ENCODE assay signal across 9 cellular contexts in the genomic region with DNA sequence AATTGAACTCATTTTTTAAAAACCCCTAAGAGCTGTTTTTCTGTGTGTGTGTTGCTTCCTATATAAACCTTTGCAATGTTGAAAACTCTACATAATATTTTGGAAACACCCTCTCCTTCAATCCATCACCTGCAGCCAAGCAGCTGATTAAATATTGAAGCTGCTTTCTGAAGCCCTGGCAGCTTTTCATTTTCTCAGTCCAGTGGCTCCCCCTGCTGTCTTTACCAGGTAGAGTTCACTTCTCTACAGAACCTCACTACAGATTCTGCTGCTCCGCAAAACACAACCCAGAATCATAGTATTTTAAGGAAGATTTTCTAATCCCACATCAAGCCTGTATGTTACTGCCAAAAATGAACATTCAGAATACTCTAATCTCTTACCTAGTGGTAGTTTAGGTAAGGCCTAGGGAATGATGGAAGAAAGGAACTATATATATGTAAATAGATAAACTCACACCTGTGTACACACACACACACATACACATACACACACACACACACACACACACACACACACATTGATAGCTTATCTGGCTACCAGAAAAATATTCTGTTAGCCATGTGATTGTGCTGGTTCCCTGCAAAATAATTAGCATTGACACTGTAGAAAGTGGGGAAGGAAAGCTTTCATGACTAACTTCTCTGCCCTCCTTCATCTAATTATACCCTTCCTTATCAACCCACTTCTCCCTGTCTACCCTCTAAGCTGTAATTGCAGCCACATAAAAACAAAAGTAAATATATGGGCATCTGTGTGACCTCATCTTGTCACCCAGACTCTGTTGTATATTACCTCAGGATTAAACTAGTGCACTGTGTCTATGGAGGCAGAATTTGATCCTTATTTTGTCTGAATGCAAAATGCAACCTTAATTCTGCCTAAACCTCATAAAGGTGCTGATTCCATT.
DNase-seq lines count a peak whose midpoint lies in the region; ATAC-seq, FAIRE-seq and TF ChIP-seq lines count a peak whose summit lies in the region.
"Had no signal": no experiment of that assay in that cellular context is flagged by ENCODE, and none has a peak within 500 bp of the region (broad histone marks: within the 10 kb centered on the region; RNA-seq: fewer than 3 reads in every experiment).

No MANE protein-coding gene starts in this region.

- H3K4me3 ChIP-seq in body of pancreas (no peak overlapping the region), keratinocyte (ENCODE audit: control insufficient read depth in 2 of 3, extremely low read depth in 1 of 3, insufficient read depth in 2 of 3, low read depth in 1 of 3, low read length in 3 of 3) (no peak overlapping the region), thoracic aorta (no peak overlapping the region)

- H3K27me3 ChIP-seq in body of pancreas (no peaks in the 10 kb centered on the region), keratinocyte (ENCODE audit: control insufficient read depth, extremely low read depth, insufficient read depth, low read length) (no peaks in the 10 kb centered on the region), thoracic aorta (replicated peaks; ENCODE audit: insufficient read depth) (no peaks in the 10 kb centered on the region)

- H3K4me1 ChIP-seq in body of pancreas, result peaks cover 19% of the 10 kb centered on the region
- no peaks in the 10 kb centered on the region for H3K4me1 ChIP-seq in keratinocyte (ENCODE audit: control insufficient read depth, extremely low read depth, insufficient read depth, low read length)
- peaks cover 0 to 6% of the 10 kb centered on the region in 2 donors for H3K4me1 ChIP-seq in thoracic aorta (ENCODE audit: control insufficient read depth in 1 of 2, low read depth in 2 of 2)

- DNase-seq in NCI-H1436 (lab: John Stamatoyannopoulos, UW) (peak; percentile 70), NCI-H1436 treated with DMSO at 0.1 percent for 48 hours (lab: John Stamatoyannopoulos, UW) (no peak), NCI-H510A (lab: John Stamatoyannopoulos, UW) (peak; percentile 38), body of pancreas (peak; percentile 83 to 85 (median 84)), keratinocyte (ENCODE audit: low read depth, low spot score) (no peak), thoracic aorta (ENCODE audit: low spot score) (no peak), HPDE6-E6E7 (ENCODE audit: extremely low spot score) (no peak)

- H3K79me2 ChIP-seq in keratinocyte (ENCODE audit: control insufficient read depth, insufficient read depth, low read length), result no peaks in the 10 kb centered on the region

- no peak overlapping the region for H2AFZ ChIP-seq in keratinocyte (ENCODE audit: control insufficient read depth, low read length)

- H3K9ac ChIP-seq in keratinocyte (ENCODE audit: control insufficient read depth, extremely low read depth, insufficient read depth, low read length), result no peak overlapping the region

- intact Hi-C loops in body of pancreas (cut with DNase I), result loop anchor here (5.0 kb wide), 1 partner anchor 327 kb away; no protein-coding TSS in a partner anchor

- H3K9me3 ChIP-seq in body of pancreas (no peaks in the 10 kb centered on the region), keratinocyte (ENCODE audit: control insufficient read depth, low read depth, low read length) (no peaks in the 10 kb centered on the region), thoracic aorta (no peaks in the 10 kb centered on the region)

- no peaks in the 10 kb centered on the region for H4K20me1 ChIP-seq in keratinocyte (ENCODE audit: control insufficient read depth, extremely low read depth, insufficient read depth, low read length)

- dilution Hi-C loops in keratinocyte (cut with MboI; ENCODE audit: extremely low pct_ligation_motif_present, low sequenced_read_pairs), result no loop called here

- peak overlapping the region in 1 of 4 donors; percentile 1 for H3K27ac ChIP-seq in body of pancreas
- no peak overlapping the region for H3K27ac ChIP-seq in keratinocyte (ENCODE audit: control insufficient read depth, insufficient read depth, low read length)
- H3K27ac ChIP-seq in thoracic aorta, result no peak overlapping the region

- no peaks in the 10 kb centered on the region for H3K36me3 ChIP-seq in body of pancreas (replicated peaks in 1 of 2; ENCODE audit: insufficient read depth in 1 of 2, low read depth in 2 of 2)
- H3K36me3 ChIP-seq in keratinocyte (ENCODE audit: control insufficient read depth in 2 of 2, extremely low read depth in 1 of 2, insufficient read depth in 2 of 2, low read length in 2 of 2), result no peaks in the 10 kb centered on the region
- H3K36me3 ChIP-seq in thoracic aorta, result no peaks in the 10 kb centered on the region

- TF ChIP-seq POLR2A in body of pancreas (IDR thresholded peaks at IDR 0.05), result no peak

- no peak overlapping the region for H3K4me2 ChIP-seq in keratinocyte (ENCODE audit: control insufficient read depth, extremely low read depth, insufficient read depth, low read depth, low read length)

- ATAC-seq in HG03025 (IDR thresholded peaks at IDR 0.05; ENCODE audit: low FRiP score, unreplicated experiment) (peak; percentile 59), body of pancreas (peak; percentile 94), thoracic aorta (ENCODE audit: insufficient number of reproducible peaks, low FRiP score, low read depth) (no peak)

- 10 to 26% methylated on average over 1 of the region's 1 CpG for WGBS in body of pancreas, 2 donors

- no peaks in the 10 kb centered on the region for H3K9me1 ChIP-seq in keratinocyte (ENCODE audit: control insufficient read depth, extremely low read depth, insufficient read depth, low read length)

- TF ChIP-seq CTCF in body of pancreas (IDR thresholded peaks at IDR 0.05) (peak; percentile 47 to 89 (median 80)), keratinocyte (optimal IDR thresholded peaks at IDR 0.05 in 1 of 3, IDR thresholded peaks at IDR 0.05 in 1 of 3, conservative IDR thresholded peaks at IDR 0.05 in 1 of 3; ENCODE audit: extremely low read depth in 1 of 3, insufficient read depth in 2 of 3, low read length in 3 of 3) (peak; percentile 44 to 66 (median 44)), thoracic aorta (IDR thresholded peaks at IDR 0.05) (peak; percentile 56)

- FAIRE-seq in keratinocyte (lab: Jason Lieb, UNC), result no peak
- FAIRE-seq: A204.1 had no signal

Comparison
In these comparisons a context has a peak if more than half of its experiments do, and no peak if none do; other contexts are left out.
1. DNase-seq: peak in NCI-H1436 (single experiment), NCI-H510A (single experiment) and body of pancreas (4 of 4); none in NCI-H1436 treated with DMSO at 0.1 percent for 48 hours (single experiment), keratinocyte (single experiment), thoracic aorta (single experiment) and HPDE6-E6E7 (single experiment).
2. Peak in every context shown above with its lines, with median percentiles within 50 percentile points of each other: CTCF ChIP-seq.